21 cellular contexts compared by ENCODE assay signal in the genomic region with DNA sequence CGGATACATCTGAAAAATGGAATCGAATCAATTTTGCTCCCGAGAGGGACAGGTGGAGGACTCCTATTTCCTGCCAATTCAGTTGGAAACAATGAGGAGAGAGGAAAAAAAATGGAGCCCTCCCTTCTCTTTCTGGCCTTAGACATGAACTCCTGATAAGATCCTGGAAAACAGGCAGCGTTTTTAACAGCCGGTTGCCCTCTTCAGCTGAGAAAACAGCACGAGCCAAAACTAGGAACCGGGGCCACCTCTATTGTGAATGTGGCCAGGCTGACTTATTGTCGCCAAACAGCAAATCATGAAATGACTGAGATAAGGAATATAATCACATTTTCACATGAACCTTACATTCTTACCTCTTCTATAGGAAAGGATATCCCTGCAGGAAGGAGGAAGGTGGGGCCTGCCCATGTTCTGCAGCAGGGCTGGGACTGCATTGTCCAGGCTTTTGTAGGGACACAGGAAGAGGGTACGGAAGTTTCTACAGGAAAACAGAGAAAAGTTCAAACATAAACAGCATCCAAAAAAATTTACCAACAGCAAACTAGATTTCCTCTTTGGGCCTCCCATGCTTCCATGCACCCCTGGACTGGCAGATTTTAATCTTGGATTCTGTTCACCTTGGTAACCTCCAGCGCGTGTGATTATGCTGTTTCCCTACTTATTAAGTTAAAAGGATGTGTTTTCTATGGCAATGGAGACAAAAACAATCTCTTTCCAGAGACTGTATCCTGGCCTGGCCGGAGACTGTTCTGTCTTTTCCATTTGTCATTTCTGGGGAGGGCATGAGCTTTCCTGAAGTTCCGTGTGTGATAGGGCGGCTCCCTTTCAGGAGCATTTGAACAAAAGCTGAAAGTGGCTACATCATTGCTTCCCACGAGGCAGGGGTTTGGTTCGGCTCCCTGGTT. TPM values are rescaled to one million over a fixed set of nuclear protein-coding genes. Genes with fewer than 3 reads are reported as not detected.
DNase-seq lines count a peak whose midpoint lies in the region; ATAC-seq and TF ChIP-seq lines count a peak whose summit lies in the region.
"Had no signal": no experiment of that assay in that cellular context is flagged by ENCODE, and none has a peak within 500 bp of the region (broad histone marks: within the 10 kb centered on the region; RNA-seq: fewer than 3 reads in every experiment).

No MANE protein-coding gene starts in this region.

- H3K4me3 ChIP-seq in SK-N-SH (ENCODE audit: low read depth in 2 of 2, low read length in 1 of 2) (no peak overlapping the region), heart right ventricle (no peak overlapping the region), osteoblast (ENCODE audit: insufficient read depth, low read length) (no peak overlapping the region)
- H3K4me3 ChIP-seq: A549 had no signal

- POLR2A ChIA-PET in SK-N-SH (lab: Yijun Ruan, JAX) = no interaction called here

- H3K27me3 ChIP-seq in SK-N-SH (ENCODE audit: insufficient read depth) (no peaks in the 10 kb centered on the region), heart right ventricle (no peaks in the 10 kb centered on the region), osteoblast (ENCODE audit: insufficient read depth, low read length) (no peaks in the 10 kb centered on the region)

- WGBS in SK-N-SH (ENCODE audit: low lambda C conversion rate) = 78% methylated on average over 16 of the region's 16 CpGs
- 56 to 58% methylated on average over 16 of the region's 16 CpGs for WGBS in heart right ventricle, 2 donors

- no peak overlapping the region for H3K9ac ChIP-seq in SK-N-SH

- H4K20me1 ChIP-seq in SK-N-SH (ENCODE audit: insufficient read depth) = no peaks in the 10 kb centered on the region
- no peaks in the 10 kb centered on the region for H4K20me1 ChIP-seq in osteoblast (ENCODE audit: insufficient read depth, low read length)

- H3K27ac ChIP-seq in SK-N-SH (ENCODE audit: low read depth in 2 of 2, low read length in 1 of 2) = peak overlapping the region in 1 of 2 experiments; percentile 13; a peak in 1 of 4 replicates
- peak overlapping the region; percentile 61 to 92 (median 80) for H3K27ac ChIP-seq in heart right ventricle
- no peak overlapping the region for H3K27ac ChIP-seq in osteoblast (ENCODE audit: low read depth, low read length)
- H3K27ac ChIP-seq: A549, neutrophil, VCaP had no signal

- peak; percentile 52 for DNase-seq in SK-N-SH
- DNase-seq in heart right ventricle = peak; percentile 27 to 72
- DNase-seq in osteoblast (ENCODE audit: insufficient read length, low spot score, missing footprints) = no peak
- no peak for DNase-seq in activated naive CD4-positive, alpha-beta T cell treated with anti-CD3 and anti-CD28 coated beads, Interleukin-2, amount 50 U/mL, for 16 hours
- DNase-seq in central memory CD4-positive, alpha-beta T cell = no peak
- DNase-seq: activated CD8-positive, alpha-beta T cell treated with anti-CD3 and anti-CD28 coated beads, Interleukin-2, amount 10 ng/mL, durations not matched to agents 7 days and 5 days; amniotic stem cell; CD4-positive, alpha-beta T cell; HFFc6; NCI-H1436 treated with DMSO at 0.1 percent for 48 hours; NCI-H510A treated with DMSO at 0.1 percent for 48 hours; PC-3; small intestine; stimulated activated naive CD8-positive, alpha-beta T cell treated with anti-CD3 and anti-CD28 coated beads, Interleukin-15, Interleukin-2, amounts not matched to agents 100 U/mL and 50 U/mL, for 24 hours had no signal

- TF ChIP-seq EP300 in SK-N-SH (IDR thresholded peaks at IDR 0.05; ENCODE audit: borderline replicate concordance in 1 of 2, low read depth in 1 of 2, low read length in 1 of 2) = no peak

- intact Hi-C loops in heart right ventricle (cut with DNase I) = loop anchor here in 3 of 10 donors (2.0 to 10.0 kb wide), 5 partner anchors 42 to 86 kb away; no protein-coding TSS in a partner anchor

- TF ChIP-seq RAD21 in SK-N-SH (IDR thresholded peaks at IDR 0.05; ENCODE audit: low read length) = no peak

- H3K4me1 ChIP-seq in SK-N-SH (ENCODE audit: control insufficient read depth in 1 of 2, insufficient read depth in 2 of 2, low read depth in 1 of 2, low read length in 1 of 2) (peaks cover 0 to 11% of the 10 kb centered on the region in 2 experiments; a peak in 1 of 4 replicates), heart right ventricle (peaks cover 3 to 58% (median 25%) of the 10 kb centered on the region in 9 donors), osteoblast (ENCODE audit: insufficient read depth, low read length) (no peaks in the 10 kb centered on the region)
- H3K4me1 ChIP-seq: A549 had no signal

- H3F3A ChIP-seq in SK-N-SH (replicated peaks; ENCODE audit: insufficient read depth) = no peaks in the 10 kb centered on the region

- no peaks in the 10 kb centered on the region for H3K79me2 ChIP-seq in SK-N-SH (ENCODE audit: insufficient read depth)
- no peaks in the 10 kb centered on the region for H3K79me2 ChIP-seq in osteoblast (ENCODE audit: insufficient read depth, low read length)

- H3K9me3 ChIP-seq in SK-N-SH (no peaks in the 10 kb centered on the region), heart right ventricle (no peaks in the 10 kb centered on the region), osteoblast (ENCODE audit: low read depth, low read length) (no peaks in the 10 kb centered on the region)
- H3K9me3 ChIP-seq: A549, neutrophil had no signal

- H2AFZ ChIP-seq in SK-N-SH (ENCODE audit: low read depth) = no peak overlapping the region
- H2AFZ ChIP-seq in osteoblast (ENCODE audit: low read length) = peak overlapping the region; percentile 47

- no peaks in the 10 kb centered on the region for H3K9me2 ChIP-seq in SK-N-SH

- CTCF ChIA-PET in SK-N-SH (lab: Yijun Ruan, JAX) = no interaction called here

- TF ChIP-seq CTCF in SK-N-SH (IDR thresholded peaks at IDR 0.05) (no peak), heart right ventricle (IDR thresholded peaks at IDR 0.05) (no peak), osteoblast (IDR thresholded peaks at IDR 0.05; ENCODE audit: extremely low read depth, low read depth, low read length) (no peak)

- ATAC-seq in SK-N-SH treated with all-trans-retinoic acid at 6 μM for 48 hours (no peak), heart right ventricle (peak; percentile 68 to 91 (median 86)), HG02840 (IDR thresholded peaks at IDR 0.05; ENCODE audit: low FRiP score, unreplicated experiment) (no peak), GM19397 (IDR thresholded peaks at IDR 0.05; ENCODE audit: unreplicated experiment) (no peak)
- ATAC-seq: A549; activated CD8-positive, alpha-beta T cell treated with anti-CD3 and anti-CD28 coated beads, Interleukin-2, amount 10 ng/mL, durations not matched to agents 7 days and 5 days; activated T-helper 17 cell treated with anti-CD3 and anti-CD28 coated beads, Interleukin-2, amount 50 U/mL, for 72 hours; PC-3; stimulated activated naive CD8-positive, alpha-beta T cell treated with anti-CD3 and anti-CD28 coated beads, Interleukin-15, Interleukin-2, amounts not matched to agents 100 U/mL and 50 U/mL, for 24 hours had no signal

- H3K4me2 ChIP-seq in SK-N-SH (no peak overlapping the region), osteoblast (ENCODE audit: insufficient read depth, low read length) (no peak overlapping the region)
- H3K4me2 ChIP-seq: A549 had no signal

- no peaks in the 10 kb centered on the region for H3K36me3 ChIP-seq in SK-N-SH (replicated peaks in 1 of 2; ENCODE audit: control insufficient read depth in 1 of 2, insufficient read depth in 2 of 2, low read length in 1 of 2)
- H3K36me3 ChIP-seq in heart right ventricle = no peaks in the 10 kb centered on the region
- H3K36me3 ChIP-seq in osteoblast (ENCODE audit: insufficient read depth, low read length) = no peaks in the 10 kb centered on the region
- H3K36me3 ChIP-seq: neutrophil had no signal

TF ChIP-seq in SK-N-SH, 30 proteins besides CTCF, POLR2A, EP300 and RAD21:
- peak; percentile 53 for TF ChIP-seq GATA2 (CRISPR knock-in tag; IDR thresholded peaks at IDR 0.05)
- TF ChIP-seq, protein P1, sequence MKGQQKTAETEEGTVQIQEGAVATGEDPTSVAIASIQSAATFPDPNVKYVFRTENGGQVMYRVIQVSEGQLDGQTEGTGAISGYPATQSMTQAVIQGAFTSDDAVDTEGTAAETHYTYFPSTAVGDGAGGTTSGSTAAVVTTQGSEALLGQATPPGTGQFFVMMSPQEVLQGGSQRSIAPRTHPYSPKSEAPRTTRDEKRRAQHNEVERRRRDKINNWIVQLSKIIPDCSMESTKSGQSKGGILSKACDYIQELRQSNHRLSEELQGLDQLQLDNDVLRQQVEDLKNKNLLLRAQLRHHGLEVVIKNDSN (IDR thresholded peaks at IDR 0.05; ENCODE audit: borderline replicate concordance, low read depth) = no peak

TF ChIP-seq in SK-N-SH treated with all-trans-retinoic acid at 6 μM for 48 hours, 23 proteins besides CTCF, POLR2A, EP300 and RAD21:
- TF ChIP-seq, protein P2, sequence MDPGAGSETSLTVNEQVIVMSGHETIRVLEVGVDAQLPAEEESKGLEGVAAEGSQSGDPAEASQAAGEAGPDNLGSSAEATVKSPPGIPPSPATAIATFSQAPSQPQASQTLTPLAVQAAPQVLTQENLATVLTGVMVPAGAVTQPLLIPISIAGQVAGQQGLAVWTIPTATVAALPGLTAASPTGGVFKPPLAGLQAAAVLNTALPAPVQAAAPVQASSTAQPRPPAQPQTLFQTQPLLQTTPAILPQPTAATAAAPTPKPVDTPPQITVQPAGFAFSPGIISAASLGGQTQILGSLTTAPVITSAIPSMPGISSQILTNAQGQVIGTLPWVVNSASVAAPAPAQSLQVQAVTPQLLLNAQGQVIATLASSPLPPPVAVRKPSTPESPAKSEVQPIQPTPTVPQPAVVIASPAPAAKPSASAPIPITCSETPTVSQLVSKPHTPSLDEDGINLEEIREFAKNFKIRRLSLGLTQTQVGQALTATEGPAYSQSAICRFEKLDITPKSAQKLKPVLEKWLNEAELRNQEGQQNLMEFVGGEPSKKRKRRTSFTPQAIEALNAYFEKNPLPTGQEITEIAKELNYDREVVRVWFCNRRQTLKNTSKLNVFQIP (CRISPR knock-in tag; IDR thresholded peaks at IDR 0.05; ENCODE audit: borderline replicate concordance, low read depth) = no peak
- no peak for TF ChIP-seq ZNF8 (CRISPR knock-in tag; IDR thresholded peaks at IDR 0.05)
- TF ChIP-seq ESRRG (CRISPR knock-in tag; IDR thresholded peaks at IDR 0.05) = no peak
- no peak for TF ChIP-seq PPARA (CRISPR knock-in tag; IDR thresholded peaks at IDR 0.05; ENCODE audit: borderline replicate concordance)
TF ChIP-seq in SK-N-SH treated with all-trans-retinoic acid at 6 μM for 48 hours: peak in this region for 0.

RNA-seq across cellular contexts. Expression of a gene that starts 29.0 kb away (rescaled TPM):
- polyA plus RNA-seq in SK-N-SH (2012; rRNA removed) = 33.1 and 33.8 TPM in 2 replicates
- polyA plus RNA-seq in SK-N-SH (2012; cell fraction: cytosol; rRNA removed) = 41.2 and 43.2 TPM in 2 replicates
- 11.3 and 16.9 TPM in 2 replicates for polyA plus RNA-seq in SK-N-SH (2012; cell fraction: nucleus; rRNA removed)
- total RNA-seq in heart right ventricle = 10 to 100 TPM; 11.7 to 33.0 (median 22.3) TPM
- 10 to 100 TPM in 1 of 2 donors, 1 to 10 TPM in 1; 6.6 to 14.8 TPM for polyA plus RNA-seq in heart right ventricle
- 27.5 and 30.1 TPM in 2 replicates for total RNA-seq in osteoblast

Comparison
In these comparisons a context has a peak if more than half of its experiments do, and no peak if none do; other contexts are left out.
1. DNase-seq: peak in SK-N-SH (single experiment) and heart right ventricle (2 of 2); none in osteoblast (single experiment), activated naive CD4-positive, alpha-beta T cell treated with anti-CD3 and anti-CD28 coated beads, Interleukin-2, amount 50 U/mL, for 16 hours (single experiment) and central memory CD4-positive, alpha-beta T cell (single experiment).
2. ATAC-seq: peak in heart right ventricle (8 of 8); none in SK-N-SH treated with all-trans-retinoic acid at 6 μM for 48 hours (single experiment), HG02840 (single experiment) and GM19397 (single experiment).